10 cellular contexts compared by ENCODE assay signal in genomic region chr3:99818818-99819217, GRCh38. TPM values are rescaled to one million over a fixed set of nuclear protein-coding genes. Genes with fewer than 3 reads are reported as not detected.
DNase-seq lines count a peak whose midpoint lies in the region; ATAC-seq and TF ChIP-seq lines count a peak whose summit lies in the region.
"Had no signal": no experiment of that assay in that cellular context is flagged by ENCODE, and none has a peak within 500 bp of the region (broad histone marks: within the 10 kb centered on the region; RNA-seq: fewer than 3 reads in every experiment).

No MANE protein-coding gene starts in this region.

- peaks cover 58% of the 10 kb centered on the region for H3K79me2 ChIP-seq in OCI-LY3 (ENCODE audit: low read length)

- no peak for TF ChIP-seq CTCF in OCI-LY3 (IDR thresholded peaks at IDR 0.05; ENCODE audit: low read depth, low read length)
- TF ChIP-seq CTCF in endodermal cell (conservative IDR thresholded peaks at IDR 0.05): no peak
- TF ChIP-seq CTCF in progenitor cell of endocrine pancreas (IDR thresholded peaks at IDR 0.05; ENCODE audit: unreplicated experiment): no peak

- no peak for ATAC-seq in HG03175 (IDR thresholded peaks at IDR 0.05; ENCODE audit: unreplicated experiment)

- H3K4me1 ChIP-seq in OCI-LY3 (ENCODE audit: low read length) (peaks cover 16% of the 10 kb centered on the region), endodermal cell (ENCODE audit: control insufficient read depth, insufficient read depth, low read length) (peaks cover 6% of the 10 kb centered on the region)

- H3K4me3 Mint-ChIP-seq in endodermal cell: peak overlapping the region; percentile 85
- peak overlapping the region; percentile 90 for H3K4me3 Mint-ChIP-seq in progenitor cell of endocrine pancreas (ENCODE audit: low read depth)

- no peaks in the 10 kb centered on the region for H4K20me1 ChIP-seq in OCI-LY3 (ENCODE audit: insufficient read depth, low read length)

- peaks cover 8% of the 10 kb centered on the region for H3K36me3 ChIP-seq in OCI-LY3 (replicated peaks; ENCODE audit: low read depth, low read length)
- H3K36me3 ChIP-seq in endodermal cell (ENCODE audit: control insufficient read depth, insufficient read depth, low read length): no peaks in the 10 kb centered on the region

- H3K27me3 Mint-ChIP-seq in endodermal cell (ENCODE audit: insufficient read depth): no peaks in the 10 kb centered on the region
- no peaks in the 10 kb centered on the region for H3K27me3 Mint-ChIP-seq in progenitor cell of endocrine pancreas

- no peak for DNase-seq in endodermal cell
- no peak for DNase-seq in progenitor cell of endocrine pancreas (ENCODE audit: low spot score, unreplicated experiment)
- DNase-seq in CD1c-positive myeloid dendritic cell (ENCODE audit: extremely low spot score): no peak
- DNase-seq in globus pallidus (ENCODE audit: low spot score): no peak
- DNase-seq in nucleus accumbens (lab: John Stamatoyannopoulos, UW): no peak
- DNase-seq: anterior cingulate cortex had no signal

- H3K4me3 ChIP-seq in GM08714 (ENCODE audit: low read length): peak overlapping the region; percentile 17; the same call in 1 of the 2 replicates
- H3K4me3 ChIP-seq in OCI-LY3 (ENCODE audit: low read length): peak overlapping the region; percentile 92
- H3K4me3 ChIP-seq in endodermal cell (ENCODE audit: low read length): peak overlapping the region; percentile 85

- 94 to 100% methylated on average over 2 of the region's 2 CpGs for WGBS in endodermal cell (ENCODE audit: insufficient coverage in 1 of 2, insufficient read length in 1 of 2), 2 experiments

- no peak overlapping the region for H3K27ac Mint-ChIP-seq in endodermal cell
- H3K27ac Mint-ChIP-seq in progenitor cell of endocrine pancreas: no peak overlapping the region

- H2AFZ ChIP-seq in OCI-LY3 (ENCODE audit: low read depth, low read length): no peak overlapping the region

- H3K9me3 Mint-ChIP-seq in endodermal cell (no peaks in the 10 kb centered on the region), progenitor cell of endocrine pancreas (ENCODE audit: low read depth) (no peaks in the 10 kb centered on the region)

- H3K27me3 ChIP-seq in OCI-LY3 (ENCODE audit: low read depth, low read length): no peaks in the 10 kb centered on the region
- H3K27me3 ChIP-seq in endodermal cell (ENCODE audit: control insufficient read depth, insufficient read depth, low read length, poor library complexity, severe bottlenecking): no peaks in the 10 kb centered on the region
- H3K27me3 ChIP-seq: SJSA1 had no signal

- H3K9ac ChIP-seq in OCI-LY3 (ENCODE audit: low read length) (peak overlapping the region; percentile 74; the same call in 1 of the 2 replicates), endodermal cell (ENCODE audit: extremely low read depth, low read length, poor library complexity, severe bottlenecking) (no peak overlapping the region)

- peaks cover 12% of the 10 kb centered on the region for H3K4me1 Mint-ChIP-seq in endodermal cell
- peaks cover 18% of the 10 kb centered on the region for H3K4me1 Mint-ChIP-seq in progenitor cell of endocrine pancreas (ENCODE audit: low read depth)

- no peaks in the 10 kb centered on the region for H3K9me3 ChIP-seq in OCI-LY3 (ENCODE audit: insufficient read depth, low read length)
- no peaks in the 10 kb centered on the region for H3K9me3 ChIP-seq in endodermal cell (ENCODE audit: control insufficient read depth, low read length)

- H3K27ac ChIP-seq in OCI-LY3 (ENCODE audit: low read length): no peak overlapping the region
- no peak overlapping the region for H3K27ac ChIP-seq in endodermal cell (ENCODE audit: low read depth, low read length)

- H3K36me3 Mint-ChIP-seq in endodermal cell (ENCODE audit: low read depth): no peaks in the 10 kb centered on the region
- no peaks in the 10 kb centered on the region for H3K36me3 Mint-ChIP-seq in progenitor cell of endocrine pancreas (ENCODE audit: insufficient read depth)

- peak overlapping the region; percentile 86 for H3K4me2 ChIP-seq in OCI-LY3 (ENCODE audit: low read length)

RNA-seq across cellular contexts. Expression of gene CMSS1, which starts 1.2 kb away (rescaled TPM):
- total RNA-seq in endodermal cell: 10 to 100 TPM; 48.5 to 50.8 TPM
- 48.6 TPM for polyA plus RNA-seq in endodermal cell (2013, experiment 1 of 2)
- polyA plus RNA-seq in endodermal cell (2013, experiment 2 of 2): 40.0 TPM
- 35.7 and 43.5 TPM in 2 replicates for total RNA-seq in progenitor cell of endocrine pancreas

Comparison
In these comparisons a context has a peak if more than half of its experiments do, and no peak if none do; other contexts are left out.
1. H3K4me3 ChIP-seq: peak in every context shown above with its lines; median percentile 92 in OCI-LY3; 85 in endodermal cell; 17 in GM08714.